ENCODE assay signal across 1 cellular context in genomic region chr3:133589503-133589902, GRCh38.
TF ChIP-seq lines count a peak whose summit lies in the region.

No MANE protein-coding gene starts in this region.

TF ChIP-seq in GM12878, 131 proteins besides CTCF, POLR2A, EP300 and RAD21:
- TF ChIP-seq POLR2AphosphoS5 (IDR thresholded peaks at IDR 0.05; ENCODE audit: low read length) (0 out of 2 replicates have a peak, but pooled peaks have one; percentile 0), BACH1 (IDR thresholded peaks at IDR 0.05; ENCODE audit: borderline replicate concordance) (no peak), MEF2B (IDR thresholded peaks at IDR 0.05; ENCODE audit: partially characterized antibody, poor library complexity, severe bottlenecking) (no peak), ATF2 (IDR thresholded peaks at IDR 0.05; ENCODE audit: low read length) (peak; percentile 29; the same call in 1 of the 2 replicates)
